ENCODE assay signal across 2 cellular contexts in the genomic region with DNA sequence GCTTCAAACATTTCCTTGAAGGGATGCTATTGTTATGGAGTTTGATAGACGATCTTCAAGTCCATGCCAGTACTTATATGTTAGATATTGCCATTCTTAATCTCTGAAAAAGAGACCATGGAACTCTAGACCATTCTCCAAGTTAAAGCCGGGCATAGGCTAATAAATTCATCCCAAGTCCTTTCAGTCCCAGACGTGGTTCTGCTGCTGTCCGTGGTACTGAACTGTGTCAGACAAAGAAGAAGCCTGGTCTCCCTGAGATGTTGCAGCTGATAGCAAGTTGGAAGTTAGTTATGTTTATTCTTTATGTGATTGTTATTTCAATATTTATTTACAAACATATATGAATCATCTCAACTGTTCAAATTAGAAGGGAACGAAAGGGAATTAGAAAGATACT.
TF ChIP-seq lines count a peak whose summit lies in the region.

No MANE protein-coding gene starts in this region.

TF ChIP-seq in GM12878, 131 proteins besides CTCF, POLR2A, EP300 and RAD21 (continued from another document):
- TF ChIP-seq, protein P1, sequence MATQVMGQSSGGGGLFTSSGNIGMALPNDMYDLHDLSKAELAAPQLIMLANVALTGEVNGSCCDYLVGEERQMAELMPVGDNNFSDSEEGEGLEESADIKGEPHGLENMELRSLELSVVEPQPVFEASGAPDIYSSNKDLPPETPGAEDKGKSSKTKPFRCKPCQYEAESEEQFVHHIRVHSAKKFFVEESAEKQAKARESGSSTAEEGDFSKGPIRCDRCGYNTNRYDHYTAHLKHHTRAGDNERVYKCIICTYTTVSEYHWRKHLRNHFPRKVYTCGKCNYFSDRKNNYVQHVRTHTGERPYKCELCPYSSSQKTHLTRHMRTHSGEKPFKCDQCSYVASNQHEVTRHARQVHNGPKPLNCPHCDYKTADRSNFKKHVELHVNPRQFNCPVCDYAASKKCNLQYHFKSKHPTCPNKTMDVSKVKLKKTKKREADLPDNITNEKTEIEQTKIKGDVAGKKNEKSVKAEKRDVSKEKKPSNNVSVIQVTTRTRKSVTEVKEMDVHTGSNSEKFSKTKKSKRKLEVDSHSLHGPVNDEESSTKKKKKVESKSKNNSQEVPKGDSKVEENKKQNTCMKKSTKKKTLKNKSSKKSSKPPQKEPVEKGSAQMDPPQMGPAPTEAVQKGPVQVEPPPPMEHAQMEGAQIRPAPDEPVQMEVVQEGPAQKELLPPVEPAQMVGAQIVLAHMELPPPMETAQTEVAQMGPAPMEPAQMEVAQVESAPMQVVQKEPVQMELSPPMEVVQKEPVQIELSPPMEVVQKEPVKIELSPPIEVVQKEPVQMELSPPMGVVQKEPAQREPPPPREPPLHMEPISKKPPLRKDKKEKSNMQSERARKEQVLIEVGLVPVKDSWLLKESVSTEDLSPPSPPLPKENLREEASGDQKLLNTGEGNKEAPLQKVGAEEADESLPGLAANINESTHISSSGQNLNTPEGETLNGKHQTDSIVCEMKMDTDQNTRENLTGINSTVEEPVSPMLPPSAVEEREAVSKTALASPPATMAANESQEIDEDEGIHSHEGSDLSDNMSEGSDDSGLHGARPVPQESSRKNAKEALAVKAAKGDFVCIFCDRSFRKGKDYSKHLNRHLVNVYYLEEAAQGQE (IDR thresholded peaks at IDR 0.05; ENCODE audit: low read depth, low read length): peak; percentile 88

TF ChIP-seq in liver, 16 proteins besides CTCF, POLR2A, EP300 and RAD21:
- TF ChIP-seq, protein P1 (IDR thresholded peaks at IDR 0.05): peak; percentile 99
- no peak for TF ChIP-seq GABPA (IDR thresholded peaks at IDR 0.05 in 1 of 2, conservative IDR thresholded peaks at IDR 0.05 in 1 of 2)
- TF ChIP-seq, protein P2, sequence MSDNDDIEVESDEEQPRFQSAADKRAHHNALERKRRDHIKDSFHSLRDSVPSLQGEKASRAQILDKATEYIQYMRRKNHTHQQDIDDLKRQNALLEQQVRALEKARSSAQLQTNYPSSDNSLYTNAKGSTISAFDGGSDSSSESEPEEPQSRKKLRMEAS (IDR thresholded peaks at IDR 0.05): no peak
TF ChIP-seq in liver: peak in this region for 1.
